ENCODE assay signal across 20 cellular contexts in the genomic region with DNA sequence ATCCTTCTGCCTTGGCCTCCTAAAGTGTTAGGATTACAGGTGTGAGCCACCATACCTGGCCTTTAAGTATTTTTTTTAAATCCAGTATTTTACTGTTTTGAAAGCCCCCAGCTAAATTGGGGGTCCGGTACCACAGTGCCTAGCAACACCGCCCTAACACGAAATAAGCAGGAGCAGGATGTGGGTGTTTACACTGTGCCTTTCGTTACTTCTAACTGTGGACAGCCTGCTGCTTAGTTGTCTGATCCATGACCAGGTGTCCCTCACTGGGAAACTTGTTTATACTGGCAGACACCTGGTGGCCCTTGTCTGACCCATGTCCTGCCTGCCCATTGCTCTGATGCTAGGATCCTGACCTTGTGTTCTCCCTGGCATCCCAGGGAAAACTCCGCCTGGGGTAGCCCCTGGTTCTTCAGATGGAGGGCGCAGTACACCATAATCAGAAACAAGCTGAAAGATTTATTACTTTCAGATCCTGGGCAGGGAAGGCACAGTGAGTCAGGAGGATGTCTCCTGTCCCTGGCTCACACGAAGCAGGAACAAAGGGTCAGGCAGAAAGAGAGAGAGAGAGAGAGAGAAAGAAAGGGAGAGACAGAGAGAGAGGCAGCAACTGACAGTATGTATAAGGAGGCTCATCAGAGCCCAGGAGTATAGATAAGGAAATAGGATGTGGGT. TPM values are rescaled to one million over a fixed set of nuclear protein-coding genes. Genes with fewer than 3 reads are reported as not detected.
DNase-seq lines count a peak whose midpoint lies in the region; ATAC-seq lines count a peak whose summit lies in the region.
"Had no signal": no experiment of that assay in that cellular context is flagged by ENCODE, and none has a peak within 500 bp of the region (broad histone marks: within the 10 kb centered on the region; RNA-seq: fewer than 3 reads in every experiment).

No MANE protein-coding gene starts in this region.

- peak overlapping the region; percentile 19 for H3K27ac Mint-ChIP-seq in activated CD4-positive, alpha-beta T cell treated with anti-CD3 and anti-CD28 coated beads, Interleukin-2, amount 10 ng/mL, durations not matched to agents 7 days and 5 days
- H3K27ac Mint-ChIP-seq: CD8-positive, alpha-beta T cell; GM23338 had no signal

- no peaks in the 10 kb centered on the region for H3K9me3 Mint-ChIP-seq in activated CD4-positive, alpha-beta T cell treated with anti-CD3 and anti-CD28 coated beads, Interleukin-2, amount 10 ng/mL, durations not matched to agents 7 days and 5 days
- H3K9me3 Mint-ChIP-seq: CD8-positive, alpha-beta T cell; GM23338 had no signal

- H3K27me3 Mint-ChIP-seq in activated CD4-positive, alpha-beta T cell treated with anti-CD3 and anti-CD28 coated beads, Interleukin-2, amount 10 ng/mL, durations not matched to agents 7 days and 5 days = peaks cover 4% of the 10 kb centered on the region

- H3K4me3 Mint-ChIP-seq in activated CD4-positive, alpha-beta T cell treated with anti-CD3 and anti-CD28 coated beads, Interleukin-2, amount 10 ng/mL, durations not matched to agents 7 days and 5 days = no peak overlapping the region
- H3K4me3 Mint-ChIP-seq: CD8-positive, alpha-beta T cell; GM23338 had no signal

- CTCF ChIA-PET in activated CD4-positive, alpha-beta T cell treated with anti-CD3 and anti-CD28 coated beads, Interleukin-2, amount 10 ng/mL, durations not matched to agents 7 days and 5 days (lab: Charles Lee) = interaction anchor here (0.7 to 2.6 kb wide), 3 partner anchors 13 to 16 kb away, joined by 3 to 10 read pairs (median 4); no protein-coding TSS in a partner anchor

- H3K36me3 Mint-ChIP-seq in activated CD4-positive, alpha-beta T cell treated with anti-CD3 and anti-CD28 coated beads, Interleukin-2, amount 10 ng/mL, durations not matched to agents 7 days and 5 days (ENCODE audit: low read depth) = no peaks in the 10 kb centered on the region
- H3K36me3 Mint-ChIP-seq: CD8-positive, alpha-beta T cell had no signal

- ATAC-seq in GM19395 (IDR thresholded peaks at IDR 0.05; ENCODE audit: unreplicated experiment) (no peak), GM21447 (IDR thresholded peaks at IDR 0.05; ENCODE audit: unreplicated experiment) (no peak)
- ATAC-seq: CD8-positive, alpha-beta T cell; GM12878; GM23338; HCT116; SK-N-SH treated with all-trans-retinoic acid at 6 μM for 48 hours had no signal

- POLR2A ChIA-PET in activated CD4-positive, alpha-beta T cell treated with anti-CD3 and anti-CD28 coated beads, Interleukin-2, amount 10 ng/mL, durations not matched to agents 7 days and 5 days (lab: Charles Lee) = no interaction called here

- H3K4me1 Mint-ChIP-seq in activated CD4-positive, alpha-beta T cell treated with anti-CD3 and anti-CD28 coated beads, Interleukin-2, amount 10 ng/mL, durations not matched to agents 7 days and 5 days = peaks cover 9% of the 10 kb centered on the region

- no peak for DNase-seq in activated CD4-positive, alpha-beta T cell treated with anti-CD3 and anti-CD28 coated beads, Interleukin-2, amount 10 ng/mL, durations not matched to agents 7 days and 5 days
- DNase-seq in activated CD4-positive, alpha-beta T cell treated with anti-CD3 and anti-CD28 coated beads, Interleukin-2, amount 50 U/mL, for 48 hours = no peak
- peak; percentile 35 for DNase-seq in SHP77 treated with DMSO at 0.1 percent for 48 hours (lab: John Stamatoyannopoulos, UW)
- peak; percentile 6 for DNase-seq in iPS-NIHi7 (ENCODE audit: extremely low spot score)
- no peak for DNase-seq in foreskin melanocyte
- no peak for DNase-seq in NCI-H526 (lab: John Stamatoyannopoulos, UW)
- DNase-seq: CD8-positive, alpha-beta T cell; GDM1; KBM-7; NCI-H1092; NCI-H187 treated with DMSO at 0.1 percent for 48 hours; NCI-H82; Peyer's patch; Right ventricle myocardium superior had no signal

RNA-seq across cellular contexts. Expression of a gene that starts 55.7 kb away (rescaled TPM):
- 10 to 100 TPM; 82.4 to 84.6 TPM for total RNA-seq in activated CD4-positive, alpha-beta T cell treated with anti-CD3 and anti-CD28 coated beads, Interleukin-2, amount 10 ng/mL, durations not matched to agents 7 days and 5 days

Comparison
In these comparisons a context has a peak if more than half of its experiments do, and no peak if none do; other contexts are left out.
1. DNase-seq: peak in SHP77 treated with DMSO at 0.1 percent for 48 hours (single experiment) and iPS-NIHi7 (single experiment); none in activated CD4-positive, alpha-beta T cell treated with anti-CD3 and anti-CD28 coated beads, Interleukin-2, amount 10 ng/mL, durations not matched to agents 7 days and 5 days (single experiment), activated CD4-positive, alpha-beta T cell treated with anti-CD3 and anti-CD28 coated beads, Interleukin-2, amount 50 U/mL, for 48 hours (0 of 2), foreskin melanocyte (single experiment) and NCI-H526 (0 of 2).